8 cellular contexts compared by ENCODE assay signal in genomic region chr10:91923371-91924211, GRCh38. TPM values are rescaled to one million over a fixed set of nuclear protein-coding genes. Genes with fewer than 3 reads are reported as not detected.
DNase-seq lines count a peak whose midpoint lies in the region; ATAC-seq lines count a peak whose summit lies in the region.

Gene BTAF1, plus strand, starts transcription at chr10:91923770. Its CDS starts 307 bp downstream, at chr10:91924077.

- peak; percentile 96 for ATAC-seq in GM19467 (IDR thresholded peaks at IDR 0.05; ENCODE audit: unreplicated experiment)

- DNase-seq in COLO668 (lab: John Stamatoyannopoulos, UW; ENCODE audit: unreplicated experiment) = peak; percentile 91
- DNase-seq in HS-27A (ENCODE audit: low read depth) = peak; percentile 58
- peak; percentile 72 for DNase-seq in NOMO-1 treated with dmso at 0.1 percent for 144 hours (lab: John Stamatoyannopoulos, UW; ENCODE audit: unreplicated experiment)
- DNase-seq in activated CD8-positive, alpha-beta memory T cell treated with anti-CD3 and anti-CD28 coated beads, Interleukin-2, amount 50 U/mL, for 1 hour (ENCODE audit: extremely low read depth) = peak; percentile 78
- DNase-seq in mesenteric fat pad (ENCODE audit: low spot score) = peak; percentile 97
- DNase-seq in stimulated activated CD8-positive, alpha-beta memory T cell treated with anti-CD3 and anti-CD28 coated beads, Interleukin-15, amount 100 ng/mL, for 4 hours (ENCODE audit: low read depth in 2 of 2) = peak; percentile 81 to 85

- in situ Hi-C loops in endometrial microvascular endothelial cells (cut with HindIII; ENCODE audit: inconsistent ontology term, low pct_unique_long_range_greater_than_20kb, low sequenced_read_pairs) = no loop called here

RNA-seq across cellular contexts. Expression of gene BTAF1, which starts in this region (rescaled TPM):
- total RNA-seq in endometrial microvascular endothelial cells (ENCODE audit: inconsistent ontology term) (25.4 TPM), mesenteric fat pad (30.9 TPM)

Comparison
In these comparisons a context has a peak if more than half of its experiments do, and no peak if none do; other contexts are left out.
1. Peak in every context shown above with its lines: DNase-seq and ATAC-seq.